8 cellular contexts compared by ENCODE assay signal in the genomic region with DNA sequence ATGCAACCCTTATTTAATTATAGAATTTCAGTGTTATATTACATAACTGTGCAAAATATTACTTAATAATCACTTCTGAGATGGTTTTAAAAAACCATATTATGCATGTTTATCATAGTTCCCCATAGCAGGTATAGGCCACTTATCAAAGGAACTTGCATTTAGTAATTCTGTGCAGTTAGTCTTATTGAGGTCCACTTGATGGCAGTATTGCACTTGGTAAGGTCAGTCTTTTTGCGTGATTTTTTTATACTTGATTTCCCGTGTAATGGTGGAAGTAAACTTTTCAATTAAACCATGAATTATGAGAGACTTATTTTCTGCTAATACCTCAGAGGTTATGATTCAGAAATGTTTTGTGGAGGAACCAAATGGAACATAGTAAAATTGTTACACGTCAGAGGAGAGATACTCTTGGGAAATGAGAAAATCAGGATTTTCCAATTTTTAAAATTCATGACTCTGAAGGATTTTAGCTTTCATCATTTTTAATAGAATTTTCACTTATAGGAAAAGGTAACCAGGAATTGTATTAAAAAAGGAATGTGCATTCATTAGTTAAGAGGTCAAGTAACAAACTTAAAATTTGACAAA.
DNase-seq lines count a peak whose midpoint lies in the region; ATAC-seq and TF ChIP-seq lines count a peak whose summit lies in the region.

No MANE protein-coding gene starts in this region.

- DNase-seq in AG04450 (ENCODE audit: low read depth, low spot score) (peak; percentile 26), NCI-H1105 (lab: John Stamatoyannopoulos, UW) (peak; percentile 14), amniotic epithelial cell (ENCODE audit: low read depth) (peak; percentile 78), kidney tubule cell (ENCODE audit: low spot score) (peak; percentile 65), T-helper 9 cell (no peak), prostate gland (ENCODE audit: low spot score) (no peak)
- DNase-seq in activated naive CD8-positive, alpha-beta T cell treated with anti-CD3 and anti-CD28 coated beads for 36 hours, result no peak

- no peak overlapping the region for H3K4me3 Mint-ChIP-seq in activated naive CD8-positive, alpha-beta T cell treated with anti-CD3 and anti-CD28 coated beads for 36 hours

- TF ChIP-seq POLR2A in prostate gland (IDR thresholded peaks at IDR 0.05), result no peak

- no peaks in the 10 kb centered on the region for H3K36me3 Mint-ChIP-seq in activated naive CD8-positive, alpha-beta T cell treated with anti-CD3 and anti-CD28 coated beads for 36 hours

- no peaks in the 10 kb centered on the region for H3K4me1 Mint-ChIP-seq in activated naive CD8-positive, alpha-beta T cell treated with anti-CD3 and anti-CD28 coated beads for 36 hours

- H3K27me3 ChIP-seq in AG04450 (ENCODE audit: control insufficient read depth, insufficient read depth, low read length) (no peaks in the 10 kb centered on the region), prostate gland (replicated peaks; ENCODE audit: insufficient read depth) (no peaks in the 10 kb centered on the region)

- H3K4me1 ChIP-seq in prostate gland (replicated peaks), result no peaks in the 10 kb centered on the region

- intact Hi-C loops in prostate gland (cut with DNase I), result no loop called here

- CTCF ChIA-PET in AG04450 (lab: Charles Lee), result interaction anchor here (1.2 kb wide), 2 partner anchors 9 to 41 kb away, joined by 3 to 4 read pairs; no protein-coding TSS in a partner anchor

- peak; percentile 71 for TF ChIP-seq CTCF in AG04450 (IDR thresholded peaks at IDR 0.05; ENCODE audit: low read depth, low read length)
- peak in 2 of 4 experiments; percentile 35 to 50 for TF ChIP-seq CTCF in prostate gland (IDR thresholded peaks at IDR 0.05)

- 22% methylated on average over 3 of the region's 3 CpGs for WGBS in prostate gland

- H3K4me3 ChIP-seq in AG04450 (ENCODE audit: low read depth, low read length) (no peak overlapping the region), prostate gland (no peak overlapping the region)

- no peak overlapping the region for H3K27ac Mint-ChIP-seq in activated naive CD8-positive, alpha-beta T cell treated with anti-CD3 and anti-CD28 coated beads for 36 hours

- no peaks in the 10 kb centered on the region for H3K9me3 Mint-ChIP-seq in activated naive CD8-positive, alpha-beta T cell treated with anti-CD3 and anti-CD28 coated beads for 36 hours

- POLR2A ChIA-PET in AG04450 (lab: Yijun Ruan, JAX), result no interaction called here

- H3K9me3 ChIP-seq in AG04450 (ENCODE audit: control insufficient read depth, insufficient read depth, low read length) (no peaks in the 10 kb centered on the region), prostate gland (no peaks in the 10 kb centered on the region)

- H3K27me3 Mint-ChIP-seq in activated naive CD8-positive, alpha-beta T cell treated with anti-CD3 and anti-CD28 coated beads for 36 hours, result no peaks in the 10 kb centered on the region

- H3K27ac ChIP-seq in AG04450 (ENCODE audit: low read depth, low read length), result no peak overlapping the region
- no peak overlapping the region for H3K27ac ChIP-seq in prostate gland

- H3K36me3 ChIP-seq in prostate gland, result no peaks in the 10 kb centered on the region

- ATAC-seq in GM18502 (IDR thresholded peaks at IDR 0.05; ENCODE audit: poor library complexity, unreplicated experiment), result peak; percentile 58

Comparison
In these comparisons a context has a peak if more than half of its experiments do, and no peak if none do; other contexts are left out.
1. DNase-seq: peak in AG04450 (single experiment), NCI-H1105 (single experiment), amniotic epithelial cell (single experiment) and kidney tubule cell (single experiment); none in T-helper 9 cell (single experiment), activated naive CD8-positive, alpha-beta T cell treated with anti-CD3 and anti-CD28 coated beads for 36 hours (single experiment) and prostate gland (single experiment).